In the genomic region with DNA sequence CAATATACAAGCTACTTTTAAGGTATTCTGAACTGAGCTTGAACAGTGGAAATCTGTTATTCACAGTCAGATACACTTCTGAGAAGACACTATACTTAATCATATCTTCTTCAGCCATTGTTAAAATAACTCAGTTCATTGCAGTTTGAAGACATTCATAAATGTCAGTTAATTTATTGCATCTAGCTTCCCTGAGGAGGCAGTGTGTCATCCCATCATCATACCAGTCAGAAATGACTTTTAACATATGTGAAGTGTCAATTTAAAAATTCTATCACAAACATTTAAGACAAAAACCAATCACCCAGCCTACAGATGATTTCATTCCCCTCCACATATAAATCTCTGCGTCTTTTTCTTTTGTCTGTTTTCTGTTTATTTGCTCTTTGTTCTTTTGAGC, we compare ENCODE assay signal across 7 cellular contexts. TPM values are rescaled to one million over a fixed set of nuclear protein-coding genes. Genes with fewer than 3 reads are reported as not detected.
"Had no signal": no experiment of that assay in that cellular context is flagged by ENCODE, and none has a peak within 500 bp of the region (broad histone marks: within the 10 kb centered on the region; RNA-seq: fewer than 3 reads in every experiment).

No MANE protein-coding gene starts in this region.

- ATAC-seq: GM12878 had no signal

- H3K4me3 ChIP-seq: GM12878 had no signal

- FAIRE-seq: GM12878, GM12891, GM12892, GM18507, GM19239 had no signal

- DNase-seq: GDM1, GF-D8 had no signal

RNA-seq across cellular contexts. Expression of a gene that starts 7.5 kb away (rescaled TPM):
- polyA plus RNA-seq: GM12878 had no signal
